12 cellular contexts compared by ENCODE assay signal in genomic region chr17:3474212-3474611, GRCh38. TPM values are rescaled to one million over a fixed set of nuclear protein-coding genes. Genes with fewer than 3 reads are reported as not detected.
DNase-seq lines count a peak whose midpoint lies in the region; TF ChIP-seq lines count a peak whose summit lies in the region.
"Had no signal": no experiment of that assay in that cellular context is flagged by ENCODE, and none has a peak within 500 bp of the region (broad histone marks: within the 10 kb centered on the region; RNA-seq: fewer than 3 reads in every experiment).

No MANE protein-coding gene starts in this region.

- no peak for TF ChIP-seq CTCF in dorsolateral prefrontal cortex (IDR thresholded peaks at IDR 0.05 in 54 of 56, conservative IDR thresholded peaks at IDR 0.05 in 2 of 56; ENCODE audit: low read depth in 1 of 56, partially characterized antibody in 56 of 56)

- no peaks in the 10 kb centered on the region for H3K27me3 ChIP-seq in dorsolateral prefrontal cortex
- H3K27me3 ChIP-seq: thyroid gland had no signal

- WGBS in urinary bladder: 20% methylated on average over 3 of the region's 3 CpGs

- intact Hi-C loops in dorsolateral prefrontal cortex (cut with DNase I): loop anchor here (2.0 to 10.0 kb wide), 3 partner anchors 61 to 163 kb away; partner anchors contain the start of genes CTNS (in 2 of the 2) and SHPK (in 2 of the 2)

- no peaks in the 10 kb centered on the region for H3K36me3 ChIP-seq in urinary bladder (ENCODE audit: insufficient read depth)
- H3K36me3 ChIP-seq: thyroid gland had no signal

- H3K4me1 ChIP-seq in urinary bladder (ENCODE audit: insufficient read depth): no peaks in the 10 kb centered on the region

- H3K4me3 ChIP-seq in dorsolateral prefrontal cortex (peak overlapping the region in 13 of 59 donors; percentile 1 to 36 (median 17)), urinary bladder (ENCODE audit: low read depth, low read length) (no peak overlapping the region)
- H3K4me3 ChIP-seq: thyroid gland had no signal

- DNase-seq in LoVo (ENCODE audit: low spot score) (peak; percentile 15), dorsolateral prefrontal cortex (no peak), midbrain (lab: John Stamatoyannopoulos, UW) (peak; percentile 36), NCI-H2196 (lab: John Stamatoyannopoulos, UW; ENCODE audit: unreplicated experiment) (no peak), DMS153 (lab: John Stamatoyannopoulos, UW) (no peak)
- DNase-seq in central memory CD4-positive, alpha-beta T cell: no peak
- DNase-seq: DND-41, NCI-H345, thyroid gland had no signal

- H3K27ac ChIP-seq in dorsolateral prefrontal cortex (peak overlapping the region in 58 of 59 donors; percentile 55 to 94 (median 82)), urinary bladder (ENCODE audit: low read depth) (peak overlapping the region; percentile 50)

RNA-seq across cellular contexts. Expression of gene ASPA, which starts 1.6 kb away (rescaled TPM):
- total RNA-seq in dorsolateral prefrontal cortex: 100 to 1,000 TPM in 7 of 120 experiments, 10 to 100 TPM in 112, 1 to 10 TPM in 1; 6.7 to 164 (median 40.2) TPM
- 44.9 TPM for total RNA-seq in urinary bladder
- 2.8 TPM for polyA plus RNA-seq in urinary bladder
- total RNA-seq: activated CD8-positive, alpha-beta memory T cell treated with anti-CD3 and anti-CD28 coated beads for 36 hours; neural crest cell had no signal

RNA-seq across cellular contexts. Expression of gene SPATA22, which starts 2.6 kb away (rescaled TPM):
- total RNA-seq in dorsolateral prefrontal cortex: 1 to 10 TPM in 88 of 120 experiments, under 1 TPM in 25, not detected in 7; 0.38 to 5.6 (median 1.6) TPM
- 1.0 TPM for total RNA-seq in urinary bladder
- 0.23 TPM for polyA plus RNA-seq in urinary bladder
- total RNA-seq: neural crest cell had no signal

RNA-seq across cellular contexts. Expression of gene OR1E2, which starts 40.6 kb away (rescaled TPM):
- total RNA-seq in dorsolateral prefrontal cortex: 1 to 10 TPM in 12 of 120 experiments, under 1 TPM in 32, not detected in 76; 0.48 to 1.6 (median 0.76) TPM
- total RNA-seq in urinary bladder: not detected
- not detected for polyA plus RNA-seq in urinary bladder
- total RNA-seq: activated CD8-positive, alpha-beta memory T cell treated with anti-CD3 and anti-CD28 coated beads for 36 hours; neural crest cell; thyroid gland had no signal

Comparison
In these comparisons a context has a peak if more than half of its experiments do, and no peak if none do; other contexts are left out.
1. DNase-seq: peak in LoVo (single experiment) and midbrain (single experiment); none in dorsolateral prefrontal cortex (0 of 10), NCI-H2196 (single experiment), DMS153 (single experiment) and central memory CD4-positive, alpha-beta T cell (single experiment).